ENCODE assay signal across 24 cellular contexts in the genomic region with DNA sequence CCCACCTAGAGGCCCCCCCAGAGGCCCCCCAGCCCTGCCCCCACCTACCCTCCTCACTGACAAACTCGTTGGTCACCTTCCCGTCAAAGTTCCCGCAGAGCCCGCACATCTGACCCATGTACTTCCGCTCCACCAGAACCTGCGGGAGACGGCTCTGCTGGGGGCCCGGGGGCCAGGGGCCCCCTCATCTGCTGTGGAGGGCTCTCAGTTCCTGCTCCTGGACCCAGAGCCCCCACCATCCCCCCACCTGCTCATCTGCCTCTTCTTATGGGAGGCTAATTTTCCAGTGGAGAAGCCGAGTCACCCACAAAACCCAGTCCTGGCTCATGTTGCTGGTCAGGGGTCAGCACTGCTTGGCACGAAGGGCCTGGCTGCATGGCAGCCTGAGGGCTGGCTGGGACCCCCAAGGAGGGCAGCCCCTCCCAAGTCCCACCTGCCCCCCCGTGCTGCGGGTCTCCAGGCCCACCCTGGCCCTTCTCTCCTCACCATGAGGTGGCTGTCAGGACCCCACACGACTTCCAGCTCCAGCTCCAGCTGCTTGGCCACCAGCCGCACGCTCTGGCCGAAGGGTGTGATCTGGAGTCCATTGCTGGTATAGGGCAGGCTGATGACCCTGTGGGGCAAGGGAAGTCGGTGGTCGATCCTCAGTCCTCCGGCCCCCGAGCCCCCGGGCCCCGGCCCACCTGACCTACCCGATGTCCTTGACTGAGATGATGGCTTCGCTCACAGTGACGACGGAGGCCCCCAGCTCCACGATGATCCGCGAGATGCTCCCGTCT. TPM values are rescaled to one million over a fixed set of nuclear protein-coding genes. Genes with fewer than 3 reads are reported as not detected.
DNase-seq lines count a peak whose midpoint lies in the region; ATAC-seq and TF ChIP-seq lines count a peak whose summit lies in the region.
"Had no signal": no experiment of that assay in that cellular context is flagged by ENCODE, and none has a peak within 500 bp of the region (broad histone marks: within the 10 kb centered on the region; RNA-seq: fewer than 3 reads in every experiment).

No MANE protein-coding gene starts in this region.

- H3K23me2 ChIP-seq in H9 (ENCODE audit: insufficient read length, low read depth, low read length, poor library complexity, severe bottlenecking), result no peaks in the 10 kb centered on the region

- H3K79me2 ChIP-seq in H9 (ENCODE audit: insufficient read depth, low read length), result no peaks in the 10 kb centered on the region

- ATAC-seq in WTC11, result no peak
- no peak for ATAC-seq in HG03342 (IDR thresholded peaks at IDR 0.05; ENCODE audit: unreplicated experiment)
- ATAC-seq: GM23338 had no signal

- no peak overlapping the region for H4K91ac ChIP-seq in H9 (ENCODE audit: insufficient read length, low read depth, low read length)
- H4K91ac ChIP-seq in neuronal stem cell (ENCODE audit: low read depth, low read length, poor library complexity), result no peak overlapping the region

- H3K27ac Mint-ChIP-seq in H9, result peak overlapping the region in 2 of 3 experiments; percentile 44 to 84; a peak in 2 of 7 replicates
- peak overlapping the region; percentile 38 for H3K27ac Mint-ChIP-seq in WTC11
- H3K27ac Mint-ChIP-seq: GM23338, HFFc6 had no signal

- no CpG with 5 or more reads among the region's 30 CpGs for WGBS in H9 (ENCODE audit: extremely low coverage, insufficient read length, low lambda C conversion rate)
- no CpG with 5 or more reads among the region's 30 CpGs for WGBS in neuronal stem cell (ENCODE audit: extremely low coverage in 2 of 2, insufficient read length in 2 of 2, insufficient replicate concordance in 1 of 2), 2 donors

- H3K4me3 Mint-ChIP-seq in H9 (no peak overlapping the region), WTC11 (no peak overlapping the region)
- H3K4me3 Mint-ChIP-seq: GM23338, HFFc6 had no signal

- no peak overlapping the region for H3K14ac ChIP-seq in H9 (ENCODE audit: insufficient read depth, low read length)
- H3K14ac ChIP-seq in neuronal stem cell (ENCODE audit: low read length), result peak overlapping the region; percentile 56

- DNase-seq in H9 (no peak), WTC11 (ENCODE audit: low spot score) (no peak), neuronal stem cell (ENCODE audit: low spot score) (no peak), HT-29 (ENCODE audit: low spot score) (no peak), LoVo (ENCODE audit: low spot score) (no peak)
- DNase-seq: 8988T; ACHN; AML-193; C1 segment of cervical spinal cord; Calu3; CD4-positive, alpha-beta memory T cell; COR-L47; DMS53; DMS79 treated with DMSO at 0.1 percent for 48 hours; GF-D8; HFFc6 had no signal

- H2BK15ac ChIP-seq in H9 (ENCODE audit: low read depth, low read length) (no peak overlapping the region), neuronal stem cell (ENCODE audit: low read length) (no peak overlapping the region)

- H3K23ac ChIP-seq in H9 (ENCODE audit: insufficient read length, low read depth, low read length) (no peak overlapping the region), neuronal stem cell (ENCODE audit: low read depth, low read length, poor library complexity) (peak overlapping the region; percentile 1)

- H3K9ac ChIP-seq in H9 (ENCODE audit: extremely low read depth, insufficient read length, low read length) (no peak overlapping the region), neuronal stem cell (ENCODE audit: low read depth, low read length, poor library complexity) (no peak overlapping the region)

- no peak overlapping the region for H3K4me3 ChIP-seq in neuronal stem cell (ENCODE audit: low read length in 2 of 2)
- H3K4me3 ChIP-seq: A549, GM23338, HAP-1 had no signal

- no peaks in the 10 kb centered on the region for H4K20me1 ChIP-seq in H9 (ENCODE audit: control insufficient read depth, insufficient read depth, insufficient read length)

- POLR2A ChIA-PET in WTC11 (lab: Charles Lee), result no interaction called here

- H2BK12ac ChIP-seq in H9 (ENCODE audit: insufficient read length, low read depth, low read length), result no peak overlapping the region
- H2BK12ac ChIP-seq in neuronal stem cell (ENCODE audit: low read length), result peak overlapping the region; percentile 84

- H3K79me1 ChIP-seq in H9 (ENCODE audit: insufficient read depth, low read depth, low read length, poor library complexity, severe bottlenecking), result no peaks in the 10 kb centered on the region
- H3K79me1 ChIP-seq in neuronal stem cell (ENCODE audit: low read depth, low read length), result no peaks in the 10 kb centered on the region

- H3K18ac ChIP-seq in H9 (ENCODE audit: insufficient read length, low read depth, low read length) (no peak overlapping the region), neuronal stem cell (ENCODE audit: low read length) (peak overlapping the region; percentile 67)

- H3K4me1 Mint-ChIP-seq in H9, result no peaks in the 10 kb centered on the region
- no peaks in the 10 kb centered on the region for H3K4me1 Mint-ChIP-seq in WTC11
- H3K4me1 Mint-ChIP-seq: GM23338 had no signal

- no peak overlapping the region for H3K4ac ChIP-seq in H9 (ENCODE audit: low read depth, low read length)
- H3K4ac ChIP-seq in neuronal stem cell (ENCODE audit: low read length), result no peak overlapping the region

- H3K9me3 ChIP-seq in H9 (ENCODE audit: control insufficient read depth, low read depth, low read length) (no peaks in the 10 kb centered on the region), neuronal stem cell (replicated peaks in 1 of 2; ENCODE audit: control insufficient read depth in 2 of 2, insufficient read depth in 1 of 2, low read depth in 1 of 2, low read length in 2 of 2) (peaks cover 0 to 5% of the 10 kb centered on the region in 2 donors)
- H3K9me3 ChIP-seq: A549, HAP-1 had no signal

- H2BK5ac ChIP-seq in H9 (ENCODE audit: insufficient read length, low read length) (no peak overlapping the region), neuronal stem cell (ENCODE audit: low read length) (peak overlapping the region; percentile 24)

- no peak overlapping the region for H2AK5ac ChIP-seq in H9 (ENCODE audit: insufficient read length, low read length)
- peak overlapping the region; percentile 74 for H2AK5ac ChIP-seq in neuronal stem cell (ENCODE audit: low read depth, low read length)

- H3K36me3 Mint-ChIP-seq in H9 (ENCODE audit: insufficient read depth in 1 of 3, low read depth in 3 of 3) (no peaks in the 10 kb centered on the region), WTC11 (no peaks in the 10 kb centered on the region)
- H3K36me3 Mint-ChIP-seq: CD4-positive, alpha-beta memory T cell had no signal

- no peak overlapping the region for H3K56ac ChIP-seq in H9 (ENCODE audit: insufficient read length, low read depth, low read length)

- H2AFZ ChIP-seq in H9 (ENCODE audit: low read length) (no peak overlapping the region), neuronal stem cell (ENCODE audit: low read length) (no peak overlapping the region)
- H2AFZ ChIP-seq: GM23338 had no signal

- TF ChIP-seq CTCF in H9 (conservative IDR thresholded peaks at IDR 0.05) (no peak), WTC11 (IDR thresholded peaks at IDR 0.05) (no peak)

- no peak overlapping the region for H3K4me2 ChIP-seq in H9 (ENCODE audit: insufficient read depth, insufficient read length, low read length)
- no peak overlapping the region for H3K4me2 ChIP-seq in neuronal stem cell (ENCODE audit: insufficient read depth, low read length, poor library complexity, severe bottlenecking)
- H3K4me2 ChIP-seq: A549, GM23338 had no signal

- H4K8ac ChIP-seq in H9 (replicated peaks; ENCODE audit: insufficient read length, low read depth, low read length) (no peak overlapping the region), neuronal stem cell (ENCODE audit: low read depth, low read length) (no peak overlapping the region)

- H3K36me3 ChIP-seq in neuronal stem cell (replicated peaks in 1 of 2; ENCODE audit: control insufficient read depth in 2 of 2, insufficient read depth in 2 of 2, low read length in 2 of 2), result no peaks in the 10 kb centered on the region
- H3K36me3 ChIP-seq: HAP-1 had no signal

- H2BK20ac ChIP-seq in H9 (ENCODE audit: low read depth, low read length, poor library complexity, severe bottlenecking), result no peak overlapping the region

- CTCF ChIA-PET in WTC11 (lab: Charles Lee), result no interaction called here

- H3K27me3 ChIP-seq in H9 (ENCODE audit: insufficient read depth, low read length), result no peaks in the 10 kb centered on the region
- peaks cover 0 to 2% (median 0%) of the 10 kb centered on the region in 3 experiments for H3K27me3 ChIP-seq in neuronal stem cell (ENCODE audit: control insufficient read depth in 3 of 3, insufficient read depth in 3 of 3, low read depth in 1 of 3, low read length in 3 of 3)

- no peak overlapping the region for H4K5ac ChIP-seq in H9 (ENCODE audit: insufficient read length, low read depth, low read length)

- H3T11ph ChIP-seq in H9 (ENCODE audit: low read length), result no peak overlapping the region

- no peak overlapping the region for H2BK120ac ChIP-seq in H9 (ENCODE audit: low read depth, low read length, poor library complexity, severe bottlenecking)
- no peak overlapping the region for H2BK120ac ChIP-seq in neuronal stem cell (ENCODE audit: low read depth, low read length)

- H3K9me3 Mint-ChIP-seq in H9 (peaks cover 0 to 6% of the 10 kb centered on the region in 2 experiments; a peak in 2 of 5 replicates), WTC11 (peaks cover 6% of the 10 kb centered on the region)
- H3K9me3 Mint-ChIP-seq: GM23338 had no signal

- H3K27ac ChIP-seq in H9 (ENCODE audit: insufficient read length, low read depth, low read length) (no peak overlapping the region), neuronal stem cell (replicated peaks; ENCODE audit: low read length) (no peak overlapping the region)
- H3K27ac ChIP-seq: A549 had no signal

- H3K4me1 ChIP-seq in H9 (ENCODE audit: insufficient read depth, low read length) (no peaks in the 10 kb centered on the region), neuronal stem cell (ENCODE audit: control insufficient read depth in 2 of 2, insufficient read depth in 1 of 2, low read depth in 1 of 2, low read length in 2 of 2) (peaks cover 0 to 6% of the 10 kb centered on the region in 2 donors)
- H3K4me1 ChIP-seq: A549, HAP-1 had no signal

- H3K27me3 Mint-ChIP-seq in H9 (ENCODE audit: low read depth) (no peaks in the 10 kb centered on the region), WTC11 (ENCODE audit: low read depth) (no peaks in the 10 kb centered on the region)
- H3K27me3 Mint-ChIP-seq: CD4-positive, alpha-beta memory T cell had no signal

TF ChIP-seq in WTC11, 78 proteins besides CTCF, POLR2A, EP300 and RAD21 (continues in another document):
- TF ChIP-seq IRF2 (CRISPR knock-in tag; IDR thresholded peaks at IDR 0.05; ENCODE audit: borderline replicate concordance, low read depth), result no peak

RNA-seq across cellular contexts. Expression of a gene that starts 5.2 kb away (rescaled TPM):
- total RNA-seq in H9 (2021) (not detected in 2 replicates), WTC11 (2021) (0.05 to 0.13 TPM (median 0.07 TPM) in 3 replicates)
- polyA plus RNA-seq in neuronal stem cell (2013, experiment 1 of 2), result not detected
- polyA plus RNA-seq in neuronal stem cell (2013, experiment 2 of 2), result not detected
- 0.08 and 0.31 TPM in 2 replicates for total RNA-seq in HT-29 (2014; rRNA removed; shearing (Covaris generic))
- total RNA-seq: CD4-positive, alpha-beta memory T cell; Daoy; G401; GM23338; H4; HFFc6 had no signal
- polyA plus RNA-seq: A549, BJ, GM23338 had no signal

RNA-seq across cellular contexts. Expression of a gene that starts 43.4 kb away (rescaled TPM):
- total RNA-seq in H9 (2021) (not detected in 2 replicates), WTC11 (2021) (0.07 to 0.60 TPM (median 0.22 TPM) in 3 replicates)
- not detected for polyA plus RNA-seq in neuronal stem cell (2013, experiment 1 of 2)
- polyA plus RNA-seq in neuronal stem cell (2013, experiment 2 of 2), result under 0.01 TPM
- 6.9 and 9.1 TPM in 2 replicates for total RNA-seq in HT-29 (2014; rRNA removed; shearing (Covaris generic))
- total RNA-seq: Calu3; CD4-positive, alpha-beta memory T cell; Daoy; G401; GM23338; H4 had no signal
- polyA plus RNA-seq: BJ; CD4-positive, alpha-beta memory T cell; GM23338 had no signal
